In genomic region chr20:45339084-45339483, GRCh38 we compare ENCODE assay signal across 8 cellular contexts. TPM values are rescaled to one million over a fixed set of nuclear protein-coding genes. Genes with fewer than 3 reads are reported as not detected.
DNase-seq lines count a peak whose midpoint lies in the region; ATAC-seq and TF ChIP-seq lines count a peak whose summit lies in the region.
"Had no signal": no experiment of that assay in that cellular context is flagged by ENCODE, and none has a peak within 500 bp of the region (broad histone marks: within the 10 kb centered on the region; RNA-seq: fewer than 3 reads in every experiment).

No MANE protein-coding gene starts in this region.

- no peaks in the 10 kb centered on the region for H4K20me1 ChIP-seq in GM23248 (ENCODE audit: insufficient read depth)
- H4K20me1 ChIP-seq in neural progenitor cell (ENCODE audit: low read depth): peaks cover 8% of the 10 kb centered on the region

- in situ Hi-C loops in GM23248 (cut with MboI): no loop called here

- peaks cover 78% of the 10 kb centered on the region for H3K79me2 ChIP-seq in GM23248 (ENCODE audit: insufficient read depth)
- peaks cover 10% of the 10 kb centered on the region for H3K79me2 ChIP-seq in neural progenitor cell (ENCODE audit: low read depth)

- no peaks in the 10 kb centered on the region for H3K4me1 Mint-ChIP-seq in central memory CD8-positive, alpha-beta T cell
- peaks cover 74% of the 10 kb centered on the region for H3K4me1 Mint-ChIP-seq in neural progenitor cell

- H3K27me3 ChIP-seq in GM23248 (replicated peaks; ENCODE audit: insufficient read depth) (no peaks in the 10 kb centered on the region), neural progenitor cell (no peaks in the 10 kb centered on the region)

- peak overlapping the region; percentile 30 for H3K27ac Mint-ChIP-seq in central memory CD8-positive, alpha-beta T cell (ENCODE audit: low read depth)
- peak overlapping the region; percentile 79 for H3K27ac Mint-ChIP-seq in neural progenitor cell

- H3K27me3 Mint-ChIP-seq in central memory CD8-positive, alpha-beta T cell: no peaks in the 10 kb centered on the region
- peaks cover 4% of the 10 kb centered on the region for H3K27me3 Mint-ChIP-seq in neural progenitor cell (ENCODE audit: insufficient read depth, low read depth)

- no peak overlapping the region for H2AFZ ChIP-seq in GM23248
- H2AFZ ChIP-seq in neural progenitor cell (replicated peaks): no peak overlapping the region

- peak overlapping the region; percentile 81 for H3K9ac ChIP-seq in GM23248
- no peak overlapping the region for H3K9ac ChIP-seq in neural progenitor cell

- no peaks in the 10 kb centered on the region for H3K9me2 ChIP-seq in GM23248 (ENCODE audit: insufficient read depth)

- H3K27ac ChIP-seq in GM23248: peak overlapping the region; percentile 99
- no peak overlapping the region for H3K27ac ChIP-seq in neural progenitor cell

- no peak overlapping the region for H3K4me3 ChIP-seq in GM23248
- no peak overlapping the region for H3K4me3 ChIP-seq in neural progenitor cell

- peak overlapping the region; percentile 59 for H3K4me2 ChIP-seq in GM23248 (ENCODE audit: unreplicated experiment)
- H3K4me2 ChIP-seq in neural progenitor cell: no peak overlapping the region

- H3K9me3 Mint-ChIP-seq in central memory CD8-positive, alpha-beta T cell: no peaks in the 10 kb centered on the region
- no peaks in the 10 kb centered on the region for H3K9me3 Mint-ChIP-seq in neural progenitor cell

- no peak for DNase-seq in GM23248
- DNase-seq in central memory CD8-positive, alpha-beta T cell (ENCODE audit: low spot score in 2 of 2): no peak
- no peak for DNase-seq in neural progenitor cell (ENCODE audit: low spot score)
- DNase-seq in NCI-H526 (lab: John Stamatoyannopoulos, UW): no peak
- DNase-seq: NCI-H1694 treated with DMSO at 0.1 percent for 48 hours had no signal

- no peak for ATAC-seq in central memory CD8-positive, alpha-beta T cell (replicated peaks; ENCODE audit: extremely low read depth, poor library complexity, severe bottlenecking)
- ATAC-seq in GM18519 (IDR thresholded peaks at IDR 0.05; ENCODE audit: low FRiP score, unreplicated experiment) (no peak), HG02623 (IDR thresholded peaks at IDR 0.05; ENCODE audit: unreplicated experiment) (no peak)

- no peak overlapping the region for H3K4me3 Mint-ChIP-seq in central memory CD8-positive, alpha-beta T cell
- H3K4me3 Mint-ChIP-seq in neural progenitor cell: no peak overlapping the region

- no peaks in the 10 kb centered on the region for H3K9me3 ChIP-seq in GM23248 (ENCODE audit: low read depth)
- H3K9me3 ChIP-seq in neural progenitor cell (ENCODE audit: low read depth): no peaks in the 10 kb centered on the region

- H3K36me3 Mint-ChIP-seq in central memory CD8-positive, alpha-beta T cell (ENCODE audit: insufficient read depth): no peaks in the 10 kb centered on the region
- no peaks in the 10 kb centered on the region for H3K36me3 Mint-ChIP-seq in neural progenitor cell

- H3K4me1 ChIP-seq in GM23248 (ENCODE audit: insufficient read depth) (peaks cover 84% of the 10 kb centered on the region), neural progenitor cell (peaks cover 58% of the 10 kb centered on the region)

- no peak for TF ChIP-seq CTCF in neural progenitor cell (IDR thresholded peaks at IDR 0.05)

- H3K36me3 ChIP-seq in GM23248 (ENCODE audit: low read depth): peaks cover 46% of the 10 kb centered on the region
- no peaks in the 10 kb centered on the region for H3K36me3 ChIP-seq in neural progenitor cell

- 98 to 100% methylated on average over 6 of the region's 6 CpGs for whole genome bisulfite sequencing in GM23248 (ENCODE audit: low coverage in 1 of 2, low lambda C conversion rate in 2 of 2, missing lambda C conversion rate in 2 of 2), 2 experiments

- H3F3A ChIP-seq in GM23248 (ENCODE audit: insufficient read depth) (peaks cover 91% of the 10 kb centered on the region), neural progenitor cell (ENCODE audit: low read depth) (peaks cover 36% of the 10 kb centered on the region)

RNA-seq across cellular contexts. Expression of gene SDC4, which starts 9.1 kb away (rescaled TPM):
- 368 and 410 TPM in 2 replicates for total RNA-seq in GM23248 (2014; rRNA removed; shearing (Covaris generic))
- polyA plus RNA-seq in GM23248 (2016; fragmentation: Nextera tagmentation; extraction: Ambion mirVana): 454 and 461 TPM in 2 replicates
- 19.3 and 27.6 TPM in 2 replicates for total RNA-seq in neural progenitor cell (ENCODE audit: low replicate concordance)

RNA-seq across cellular contexts. Expression of gene SYS1, which starts 23.9 kb away (rescaled TPM):
- total RNA-seq in GM23248 (2014; rRNA removed; shearing (Covaris generic)): 27.3 and 38.7 TPM in 2 replicates
- polyA plus RNA-seq in GM23248 (2016; fragmentation: Nextera tagmentation; extraction: Ambion mirVana): 24.6 and 27.1 TPM in 2 replicates
- total RNA-seq in neural progenitor cell (ENCODE audit: low replicate concordance): 10.5 and 21.5 TPM in 2 replicates

RNA-seq across cellular contexts. Expression of gene MATN4, which starts 31.0 kb away (rescaled TPM):
- not detected in 2 replicates for total RNA-seq in GM23248 (2014; rRNA removed; shearing (Covaris generic))
- 0.09 TPM in 1 of 2 replicates, not detected in the other for polyA plus RNA-seq in GM23248 (2016; fragmentation: Nextera tagmentation; extraction: Ambion mirVana)
- total RNA-seq in neural progenitor cell (ENCODE audit: low replicate concordance): 0.06 TPM in 1 of 2 replicates, not detected in the other

RNA-seq across cellular contexts. Expression of gene RBPJL, which starts 32.4 kb away (rescaled TPM):
- total RNA-seq in GM23248 (2014; rRNA removed; shearing (Covaris generic)): not detected in 2 replicates
- polyA plus RNA-seq in GM23248 (2016; fragmentation: Nextera tagmentation; extraction: Ambion mirVana): not detected in 2 replicates
- not detected in 2 replicates for total RNA-seq in neural progenitor cell (ENCODE audit: low replicate concordance)
- polyA plus RNA-seq: BJ had no signal

RNA-seq across cellular contexts. Expression of gene TP53TG5, which starts 39.0 kb away (rescaled TPM):
- not detected in 2 replicates for total RNA-seq in GM23248 (2014; rRNA removed; shearing (Covaris generic))
- 0.42 and 0.55 TPM in 2 replicates for polyA plus RNA-seq in GM23248 (2016; fragmentation: Nextera tagmentation; extraction: Ambion mirVana)
- 0.06 TPM in 1 of 2 replicates, not detected in the other for total RNA-seq in neural progenitor cell (ENCODE audit: low replicate concordance)
- polyA plus RNA-seq: BJ had no signal

Comparison
In these comparisons a context has a peak if more than half of its experiments do, and no peak if none do; other contexts are left out.
1. RNA of gene SDC4, which starts 9.1 kb away (total RNA-seq): 368 to 410 TPM in GM23248; 19.3 to 27.6 TPM in neural progenitor cell; every median in the first group is over 10 times any median in the second.